1 cellular context compared by ENCODE assay signal in genomic region chr11:45661417-45662055, GRCh38.
TF ChIP-seq lines count a peak whose summit lies in the region.

No MANE protein-coding gene starts in this region.

TF ChIP-seq in neural cell, 6 proteins besides CTCF, POLR2A, EP300 and RAD21 (continued from another document):
- TF ChIP-seq REST (IDR thresholded peaks at IDR 0.05; ENCODE audit: borderline replicate concordance) (no peak), SMC3 (conservative IDR thresholded peaks at IDR 0.05; ENCODE audit: poor library complexity) (no peak), MXI1 (conservative IDR thresholded peaks at IDR 0.05; ENCODE audit: poor library complexity, severe bottlenecking) (no peak), TAF1 (IDR thresholded peaks at IDR 0.05; ENCODE audit: low read depth) (no peak)
